In genomic region chr12:38930994-38931393, GRCh38 we compare ENCODE assay signal across 14 cellular contexts.
"Had no signal": no experiment of that assay in that cellular context is flagged by ENCODE, and none has a peak within 500 bp of the region (broad histone marks: within the 10 kb centered on the region; RNA-seq: fewer than 3 reads in every experiment).

No MANE protein-coding gene starts in this region.

- H3K4me3 Mint-ChIP-seq: memory B cell; naive thymus-derived CD8-positive, alpha-beta T cell; stimulated activated naive CD8-positive, alpha-beta T cell treated with anti-CD3 and anti-CD28 coated beads, Interleukin-15, Interleukin-2, amounts not matched to agents 100 ng/mL and 50 ng/mL, for 24 hours; T-helper 2 cell treated with Interferon-gamma antibody and Interleukin-4, amounts not matched to agents 5 μg/mL and 100 μg/mL, for 36 hours had no signal

- H3K27me3 Mint-ChIP-seq: memory B cell; stimulated activated naive CD8-positive, alpha-beta T cell treated with anti-CD3 and anti-CD28 coated beads, Interleukin-15, Interleukin-2, amounts not matched to agents 100 ng/mL and 50 ng/mL, for 24 hours had no signal

- H3K4me1 Mint-ChIP-seq: memory B cell; naive thymus-derived CD8-positive, alpha-beta T cell had no signal

- H3K36me3 Mint-ChIP-seq: memory B cell; naive thymus-derived CD8-positive, alpha-beta T cell had no signal

- DNase-seq: activated naive CD4-positive, alpha-beta T cell treated with Interleukin-2 at 50 U/mL for 16 hours; aorta; dermis blood vessel endothelial cell; islet precursor cell; left ventricle myocardium inferior; mucosa of descending colon; posterior cingulate gyrus; stimulated activated CD4-positive, alpha-beta T cell treated with anti-CD3 and anti-CD28 coated beads, Interleukin-4, amount 100 ng/mL, for 24 hours; trophoblast cell had no signal

- H3K9me3 Mint-ChIP-seq: memory B cell had no signal

- ATAC-seq: activated CD4-positive, CD25-positive, alpha-beta regulatory T cell treated with anti-CD3 and anti-CD28 coated beads, Interleukin-2, amount 50 U/mL, for 24 hours; mucosa of descending colon; naive thymus-derived CD8-positive, alpha-beta T cell had no signal

- H3K27ac Mint-ChIP-seq: memory B cell; naive thymus-derived CD8-positive, alpha-beta T cell; stimulated activated naive CD8-positive, alpha-beta T cell treated with anti-CD3 and anti-CD28 coated beads, Interleukin-15, Interleukin-2, amounts not matched to agents 100 ng/mL and 50 ng/mL, for 24 hours; T-helper 2 cell treated with Interferon-gamma antibody and Interleukin-4, amounts not matched to agents 5 μg/mL and 100 μg/mL, for 36 hours had no signal
